Comparison of ENCODE assay signal across 1 cellular context in the genomic region with DNA sequence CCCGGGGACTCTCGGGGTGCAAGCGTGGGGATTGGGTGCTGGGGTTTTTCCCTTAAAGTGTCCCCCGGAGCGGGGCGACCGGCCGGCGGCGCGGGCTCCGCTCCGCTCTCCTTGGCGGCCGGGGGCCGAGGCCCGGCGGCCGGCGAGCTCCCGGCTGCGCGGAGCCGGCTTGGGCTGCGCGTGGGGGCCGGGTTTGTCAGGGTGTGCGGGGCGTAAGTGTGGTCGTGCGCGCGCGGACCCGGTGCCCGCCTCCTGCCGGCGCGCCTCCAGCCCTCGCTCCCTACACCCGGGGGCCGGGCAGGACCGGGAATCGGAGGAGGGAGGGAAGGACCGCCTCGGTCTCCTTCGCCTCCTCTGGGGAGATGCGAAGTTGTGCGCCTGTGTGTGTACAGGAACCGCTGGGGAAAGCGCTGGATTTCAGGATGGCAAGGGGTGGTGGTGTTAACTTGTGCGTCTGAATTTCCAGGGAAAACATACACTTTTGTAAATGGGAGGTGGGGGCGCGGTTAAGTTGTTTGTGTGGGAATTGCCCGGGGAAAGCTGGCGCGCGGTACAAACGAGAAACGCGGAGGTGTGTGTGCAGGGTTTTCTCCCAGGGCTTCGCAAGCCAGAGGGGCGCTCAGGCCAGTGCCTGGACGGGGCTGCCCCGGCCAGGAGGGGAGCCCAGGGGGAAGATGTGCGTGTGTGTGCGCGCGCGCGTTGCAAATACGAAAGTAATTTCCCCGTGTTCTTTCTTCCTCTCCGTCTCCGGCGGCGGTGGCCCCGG.
TF ChIP-seq lines count a peak whose summit lies in the region.

No MANE protein-coding gene starts in this region.

TF ChIP-seq in Ishikawa, 13 proteins besides CTCF, POLR2A, EP300 and RAD21 (continued from another document):
- TF ChIP-seq, protein P1, sequence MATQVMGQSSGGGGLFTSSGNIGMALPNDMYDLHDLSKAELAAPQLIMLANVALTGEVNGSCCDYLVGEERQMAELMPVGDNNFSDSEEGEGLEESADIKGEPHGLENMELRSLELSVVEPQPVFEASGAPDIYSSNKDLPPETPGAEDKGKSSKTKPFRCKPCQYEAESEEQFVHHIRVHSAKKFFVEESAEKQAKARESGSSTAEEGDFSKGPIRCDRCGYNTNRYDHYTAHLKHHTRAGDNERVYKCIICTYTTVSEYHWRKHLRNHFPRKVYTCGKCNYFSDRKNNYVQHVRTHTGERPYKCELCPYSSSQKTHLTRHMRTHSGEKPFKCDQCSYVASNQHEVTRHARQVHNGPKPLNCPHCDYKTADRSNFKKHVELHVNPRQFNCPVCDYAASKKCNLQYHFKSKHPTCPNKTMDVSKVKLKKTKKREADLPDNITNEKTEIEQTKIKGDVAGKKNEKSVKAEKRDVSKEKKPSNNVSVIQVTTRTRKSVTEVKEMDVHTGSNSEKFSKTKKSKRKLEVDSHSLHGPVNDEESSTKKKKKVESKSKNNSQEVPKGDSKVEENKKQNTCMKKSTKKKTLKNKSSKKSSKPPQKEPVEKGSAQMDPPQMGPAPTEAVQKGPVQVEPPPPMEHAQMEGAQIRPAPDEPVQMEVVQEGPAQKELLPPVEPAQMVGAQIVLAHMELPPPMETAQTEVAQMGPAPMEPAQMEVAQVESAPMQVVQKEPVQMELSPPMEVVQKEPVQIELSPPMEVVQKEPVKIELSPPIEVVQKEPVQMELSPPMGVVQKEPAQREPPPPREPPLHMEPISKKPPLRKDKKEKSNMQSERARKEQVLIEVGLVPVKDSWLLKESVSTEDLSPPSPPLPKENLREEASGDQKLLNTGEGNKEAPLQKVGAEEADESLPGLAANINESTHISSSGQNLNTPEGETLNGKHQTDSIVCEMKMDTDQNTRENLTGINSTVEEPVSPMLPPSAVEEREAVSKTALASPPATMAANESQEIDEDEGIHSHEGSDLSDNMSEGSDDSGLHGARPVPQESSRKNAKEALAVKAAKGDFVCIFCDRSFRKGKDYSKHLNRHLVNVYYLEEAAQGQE (IDR thresholded peaks at IDR 0.05; ENCODE audit: low read depth): no peak; the same call in 1 of the 2 replicates
- TF ChIP-seq TCF12 (IDR thresholded peaks at IDR 0.05; ENCODE audit: low read depth): no peak
- no peak for TF ChIP-seq YY1 (IDR thresholded peaks at IDR 0.05; ENCODE audit: low read depth)
- no peak for TF ChIP-seq EGR1 (IDR thresholded peaks at IDR 0.05)
